Comparison of ENCODE assay signal across 9 cellular contexts in genomic region chr5:74257645-74258328, GRCh38.
A peak's percentile ranks its signal among the peaks of the same experiment; 100 is the strongest.
DNase-seq lines count a peak whose midpoint lies in the region; ATAC-seq and TF ChIP-seq lines count a peak whose summit lies in the region.
"Had no signal": no experiment of that assay in that cellular context is flagged by ENCODE, and none has a peak within 500 bp of the region (broad histone marks: within the 10 kb centered on the region; RNA-seq: fewer than 3 reads in every experiment).

No MANE protein-coding gene starts in this region.

- no peak overlapping the region for H3K4me3 Mint-ChIP-seq in endothelial cell (ENCODE audit: unreplicated experiment)

- DNase-seq in MM.1S (peak; percentile 49), endothelial cell (ENCODE audit: low spot score) (no peak), omental fat pad (ENCODE audit: low spot score) (no peak), ACHN (no peak), COLO668 (lab: John Stamatoyannopoulos, UW; ENCODE audit: unreplicated experiment) (no peak), SK-N-DZ (ENCODE audit: low spot score) (no peak)
- DNase-seq: SK-N-SH had no signal

- H3K4me1 ChIP-seq in MM.1S (ENCODE audit: low read length): peaks cover 51% of the 10 kb centered on the region

- in situ Hi-C loops in ACHN (cut with HindIII; ENCODE audit: low pct_ligation_motif_present, low pct_unique_long_range_greater_than_20kb, low sequenced_read_pairs): no loop called here

- peak overlapping the region; percentile 19 for H3K27ac Mint-ChIP-seq in endothelial cell (ENCODE audit: unreplicated experiment)

- TF ChIP-seq CTCF in MM.1S (IDR thresholded peaks at IDR 0.05; ENCODE audit: low read length): no peak
- TF ChIP-seq CTCF in endothelial cell (IDR thresholded peaks at IDR 0.05; ENCODE audit: unreplicated experiment): no peak
- no peak for TF ChIP-seq CTCF in omental fat pad (IDR thresholded peaks at IDR 0.05)

- no peaks in the 10 kb centered on the region for H3K9me2 ChIP-seq in MM.1S (replicated peaks; ENCODE audit: insufficient read depth, low read length)
- H3K9me2 ChIP-seq: SK-N-SH had no signal

- H3K9me3 Mint-ChIP-seq in endothelial cell (ENCODE audit: unreplicated experiment): no peaks in the 10 kb centered on the region

- H3K36me3 ChIP-seq in MM.1S (replicated peaks; ENCODE audit: insufficient read depth, low read length): no peaks in the 10 kb centered on the region

- peak overlapping the region; percentile 4 for H2AFZ ChIP-seq in MM.1S (ENCODE audit: low read length)

- H3K27ac ChIP-seq in MM.1S (ENCODE audit: low read length): peak overlapping the region; percentile 4; the same call in 1 of the 2 replicates

- H3K4me2 ChIP-seq in MM.1S (ENCODE audit: low read depth, low read length): peak overlapping the region; percentile 35
- H3K4me2 ChIP-seq: SK-N-SH had no signal

- no peaks in the 10 kb centered on the region for H3K27me3 ChIP-seq in MM.1S (replicated peaks; ENCODE audit: insufficient read depth, low read length)

- no peak overlapping the region for H3K9ac ChIP-seq in MM.1S (ENCODE audit: low read length)
- H3K9ac ChIP-seq: SK-N-SH had no signal

- peaks cover 4% of the 10 kb centered on the region for H3K27me3 Mint-ChIP-seq in endothelial cell (ENCODE audit: unreplicated experiment)

- H3K79me2 ChIP-seq in MM.1S (ENCODE audit: low read length): no peaks in the 10 kb centered on the region

- H3K36me3 Mint-ChIP-seq in endothelial cell (ENCODE audit: low read depth, unreplicated experiment): no peaks in the 10 kb centered on the region

- H3K4me1 Mint-ChIP-seq in endothelial cell (ENCODE audit: unreplicated experiment): peaks cover 23% of the 10 kb centered on the region

- H4K20me1 ChIP-seq in MM.1S (ENCODE audit: insufficient read depth, low read length): no peaks in the 10 kb centered on the region

- no peaks in the 10 kb centered on the region for H3K9me3 ChIP-seq in MM.1S (replicated peaks; ENCODE audit: insufficient read depth, low read length)
- H3K9me3 ChIP-seq: SK-N-SH had no signal

- H3K4me3 ChIP-seq in MM.1S (ENCODE audit: low read length): no peak overlapping the region

- ATAC-seq in GM18867 (IDR thresholded peaks at IDR 0.05; ENCODE audit: unreplicated experiment) (peak; percentile 71), omental fat pad (ENCODE audit: low FRiP score) (peak; percentile 83), GM18519 (IDR thresholded peaks at IDR 0.05; ENCODE audit: low FRiP score, unreplicated experiment) (no peak)

- H3F3A ChIP-seq in MM.1S (ENCODE audit: insufficient read depth, low read length): no peaks in the 10 kb centered on the region
